In genomic region chr12:114665411-114666181, GRCh38 we compare ENCODE assay signal across 17 cellular contexts. TPM values are rescaled to one million over a fixed set of nuclear protein-coding genes. Genes with fewer than 3 reads are reported as not detected.
DNase-seq lines count a peak whose midpoint lies in the region; ATAC-seq and TF ChIP-seq lines count a peak whose summit lies in the region.
"Had no signal": no experiment of that assay in that cellular context is flagged by ENCODE, and none has a peak within 500 bp of the region (broad histone marks: within the 10 kb centered on the region; RNA-seq: fewer than 3 reads in every experiment).

No MANE protein-coding gene starts in this region.

- H3K9ac ChIP-seq in SK-N-MC (ENCODE audit: insufficient read length) (no peak overlapping the region), iPS-15b (ENCODE audit: low read depth, low read length) (no peak overlapping the region)

- H3K9me3 ChIP-seq in SK-N-MC (ENCODE audit: low read depth, low read length) (no peaks in the 10 kb centered on the region), iPS-15b (ENCODE audit: control insufficient read depth, insufficient read depth, low read length) (no peaks in the 10 kb centered on the region), psoas muscle (no peaks in the 10 kb centered on the region), aorta (ENCODE audit: control insufficient read depth, low read length) (no peaks in the 10 kb centered on the region)
- H3K9me3 ChIP-seq: gastrocnemius medialis, ovary, spleen had no signal

- H3K27me3 ChIP-seq in iPS-15b (ENCODE audit: control insufficient read depth, insufficient read depth, low read length) (peaks cover 70% of the 10 kb centered on the region), psoas muscle (ENCODE audit: insufficient read depth in 3 of 3, low read length in 2 of 3) (peaks cover 7 to 52% (median 17%) of the 10 kb centered on the region in 3 donors), aorta (ENCODE audit: control insufficient read depth in 1 of 2, insufficient read depth in 2 of 2, low read length in 1 of 2) (no peaks in the 10 kb centered on the region)
- H3K27me3 ChIP-seq: ovary had no signal

- H3K4me1 ChIP-seq in iPS-15b (ENCODE audit: control insufficient read depth, insufficient read depth, low read length) (peaks cover 15% of the 10 kb centered on the region), psoas muscle (no peaks in the 10 kb centered on the region), aorta (ENCODE audit: control insufficient read depth in 1 of 2, insufficient read depth in 2 of 2, low read length in 2 of 2) (no peaks in the 10 kb centered on the region)

- H3K4me3 ChIP-seq in SK-N-MC, result peak overlapping the region; percentile 69
- peak overlapping the region; percentile 19 for H3K4me3 ChIP-seq in iPS-15b (ENCODE audit: low read depth, low read length)
- H3K4me3 ChIP-seq in psoas muscle, result peak overlapping the region; percentile 22
- H3K4me3 ChIP-seq in aorta (ENCODE audit: low read length in 2 of 2), result no peak overlapping the region
- H3K4me3 ChIP-seq: ovary had no signal

- no peak for TF ChIP-seq CTCF in psoas muscle (IDR thresholded peaks at IDR 0.05)

- intact Hi-C loops in psoas muscle (cut with DNase I) (loop anchor here in 1 of 2 donors (10.0 kb wide), 1 partner anchor 509 kb away; no protein-coding TSS in a partner anchor), aorta (cut with DNase I) (loop anchor here (2.0 kb wide), 1 partner anchor 1087 kb away; no protein-coding TSS in a partner anchor)

- peak in 1 of 4 donors; percentile 18 for ATAC-seq in psoas muscle
- no peak for ATAC-seq in aorta (ENCODE audit: low FRiP score)
- no peak for ATAC-seq in HG02885 (IDR thresholded peaks at IDR 0.05; ENCODE audit: poor library complexity, unreplicated experiment)
- ATAC-seq: gastrocnemius medialis had no signal

- DNase-seq in ELF-1 (ENCODE audit: low read depth, low spot score) (peak; percentile 80), SK-N-MC (ENCODE audit: low read depth, low spot score) (peak; percentile 37), psoas muscle (peak in 1 of 2 donors; percentile 23), 8988T (no peak), aorta (no peak), erythroblast (lab: John Stamatoyannopoulos, UW) (no peak)
- DNase-seq: activated CD4-positive, alpha-beta T cell treated with anti-CD3 and anti-CD28 coated beads for 48 hours; AML-193; central memory CD4-positive, alpha-beta T cell; gastrocnemius medialis; NCI-H1694; NCI-H446 treated with DMSO at 0.1 percent for 48 hours; SIG-M5; spleen had no signal

- 0 out of 2 replicates have a peak overlapping the region, but pooled peaks have one; percentile 13 for H3K27ac ChIP-seq in SK-N-MC
- no peak overlapping the region for H3K27ac ChIP-seq in psoas muscle
- H3K27ac ChIP-seq in aorta (ENCODE audit: low read depth in 1 of 2, low read length in 2 of 2), result no peak overlapping the region
- H3K27ac ChIP-seq: gastrocnemius medialis, ovary, spleen had no signal

- WGBS in psoas muscle, 3 donors, result 21 to 25% (median 23%) methylated on average over 41 to 49 of the region's 50 CpGs
- WGBS in aorta, 2 donors, result 13 to 26% methylated on average over 37 to 50 of the region's 50 CpGs

- no peak for TF ChIP-seq POLR2A in erythroblast (IDR thresholded peaks at IDR 0.05; ENCODE audit: low read length)

- H3K36me3 ChIP-seq in SK-N-MC (ENCODE audit: insufficient read depth, low read length) (no peaks in the 10 kb centered on the region), iPS-15b (ENCODE audit: control insufficient read depth, insufficient read depth, low read length) (no peaks in the 10 kb centered on the region), psoas muscle (ENCODE audit: insufficient read depth in 1 of 2, low read depth in 1 of 2) (no peaks in the 10 kb centered on the region), aorta (ENCODE audit: control insufficient read depth in 1 of 2, insufficient read depth in 2 of 2, low read length in 1 of 2) (no peaks in the 10 kb centered on the region)
- H3K36me3 ChIP-seq: gastrocnemius medialis, ovary, spleen had no signal

RNA-seq across cellular contexts. Expression of gene TBX3, which starts 18.4 kb away (rescaled TPM):
- 10 to 100 TPM in 3 of 4 donors, 1 to 10 TPM in 1; 7.4 to 50.8 (median 30.8) TPM for total RNA-seq in psoas muscle
- 10 to 100 TPM in 1 of 3 donors, 1 to 10 TPM in 2; 5.0 to 15.8 (median 9.8) TPM for polyA plus RNA-seq in psoas muscle
- 1 to 10 TPM; 3.7 to 6.8 TPM for total RNA-seq in aorta
- 1 to 10 TPM; 2.2 to 5.1 TPM for polyA plus RNA-seq in aorta

Comparison
In these comparisons a context has a peak if more than half of its experiments do, and no peak if none do; other contexts are left out.
1. DNase-seq: peak in ELF-1 (single experiment) and SK-N-MC (single experiment); none in 8988T (single experiment), aorta (0 of 2) and erythroblast (0 of 2).
2. H3K4me3 ChIP-seq: peak in SK-N-MC (single experiment), iPS-15b (single experiment) and psoas muscle (single experiment); none in aorta (0 of 2).